ENCODE assay signal across 12 cellular contexts in genomic region chr7:5679047-5679740, GRCh38.
A peak's percentile ranks its signal among the peaks of the same experiment; 100 is the strongest.
DNase-seq lines count a peak whose midpoint lies in the region; ATAC-seq and TF ChIP-seq lines count a peak whose summit lies in the region.
"Had no signal": no experiment of that assay in that cellular context is flagged by ENCODE, and none has a peak within 500 bp of the region (broad histone marks: within the 10 kb centered on the region; RNA-seq: fewer than 3 reads in every experiment).

No MANE protein-coding gene starts in this region.

- no peaks in the 10 kb centered on the region for H3K9me2 ChIP-seq in OCI-LY1 (ENCODE audit: low read depth, low read length)

- no peak overlapping the region for H3K27ac Mint-ChIP-seq in stimulated activated naive CD8-positive, alpha-beta T cell treated with anti-CD3 and anti-CD28 coated beads, Interleukin-15, amount 100 ng/mL, for 72 hours
- H3K27ac Mint-ChIP-seq: T-helper 17 cell had no signal

- H3K4me3 ChIP-seq in BLaER1 (peak overlapping the region; percentile 16; the same call in 1 of the 2 replicates), OCI-LY1 (ENCODE audit: low read depth, low read length, poor library complexity, severe bottlenecking) (no peak overlapping the region), esophagus squamous epithelium (no peak overlapping the region), aorta (ENCODE audit: low read length in 2 of 2) (no peak overlapping the region)

- peaks cover 88% of the 10 kb centered on the region for H3K4me1 Mint-ChIP-seq in stimulated activated naive CD8-positive, alpha-beta T cell treated with anti-CD3 and anti-CD28 coated beads, Interleukin-15, amount 100 ng/mL, for 72 hours

- H3K27me3 ChIP-seq in BLaER1, result no peaks in the 10 kb centered on the region
- no peaks in the 10 kb centered on the region for H3K27me3 ChIP-seq in OCI-LY1 (ENCODE audit: insufficient read depth, low read length)
- H3K27me3 ChIP-seq in esophagus squamous epithelium, result no peaks in the 10 kb centered on the region
- H3K27me3 ChIP-seq in aorta (ENCODE audit: control insufficient read depth in 1 of 2, insufficient read depth in 2 of 2, low read length in 1 of 2), result no peaks in the 10 kb centered on the region

- no peaks in the 10 kb centered on the region for H3K9me3 Mint-ChIP-seq in stimulated activated naive CD8-positive, alpha-beta T cell treated with anti-CD3 and anti-CD28 coated beads, Interleukin-15, amount 100 ng/mL, for 72 hours

- no peak for DNase-seq in esophagus squamous epithelium (lab: John Stamatoyannopoulos, UW)
- DNase-seq in posterior vena cava (ENCODE audit: low spot score), result peak; percentile 41
- DNase-seq in midbrain (lab: John Stamatoyannopoulos, UW), result no peak
- DNase-seq in stimulated activated naive CD8-positive, alpha-beta T cell treated with anti-CD3 and anti-CD28 coated beads, Interleukin-15, amount 100 ng/mL, for 72 hours, result no peak
- DNase-seq in aorta, result no peak
- DNase-seq: AML-193, cerebellar nuclear complex, NCI-H2081 treated with DMSO at 0.1 percent for 48 hours, T-helper 17 cell had no signal

- no peaks in the 10 kb centered on the region for H3K79me2 ChIP-seq in OCI-LY1 (ENCODE audit: insufficient read depth, low read length)

- TF ChIP-seq CTCF in OCI-LY1 (IDR thresholded peaks at IDR 0.05; ENCODE audit: low read length) (no peak), esophagus squamous epithelium (IDR thresholded peaks at IDR 0.05) (no peak)

- whole genome bisulfite sequencing in esophagus squamous epithelium, 2 donors, result 78 to 81% methylated on average over 7 to 8 of the region's 12 CpGs
- 76 to 79% methylated on average over 12 of the region's 12 CpGs for WGBS in aorta, 2 donors

- H3K4me1 ChIP-seq in BLaER1 (peaks cover 88% of the 10 kb centered on the region), OCI-LY1 (ENCODE audit: insufficient read depth, low read length, severe bottlenecking) (peaks cover 80% of the 10 kb centered on the region), esophagus squamous epithelium (peaks cover 0 to 77% (median 20%) of the 10 kb centered on the region in 3 donors), aorta (ENCODE audit: control insufficient read depth in 1 of 2, insufficient read depth in 2 of 2, low read length in 2 of 2) (peaks cover 2 to 3% of the 10 kb centered on the region in 2 donors)

- intact Hi-C loops in esophagus squamous epithelium (cut with DNase I) (loop anchor here (10.0 kb wide), 1 partner anchor 184 kb away; no protein-coding TSS in a partner anchor), posterior vena cava (cut with DNase I) (loop anchor here in 1 of 2 donors (5.0 kb wide), 1 partner anchor 187 kb away; no protein-coding TSS in a partner anchor), aorta (cut with DNase I) (loop anchor here in 1 of 2 donors (10.0 kb wide), 1 partner anchor 184 kb away; no protein-coding TSS in a partner anchor)

- H3K36me3 ChIP-seq in BLaER1 (peaks cover 15% of the 10 kb centered on the region), OCI-LY1 (ENCODE audit: insufficient read depth, low read length) (peaks cover 8% of the 10 kb centered on the region; the same call in 1 of the 2 replicates), esophagus squamous epithelium (peaks cover 0 to 7% (median 0%) of the 10 kb centered on the region in 3 donors), aorta (ENCODE audit: control insufficient read depth in 1 of 2, insufficient read depth in 2 of 2, low read length in 1 of 2) (no peaks in the 10 kb centered on the region)

- H3K4me3 Mint-ChIP-seq in stimulated activated naive CD8-positive, alpha-beta T cell treated with anti-CD3 and anti-CD28 coated beads, Interleukin-15, amount 100 ng/mL, for 72 hours, result no peak overlapping the region

- H3F3A ChIP-seq in OCI-LY1 (ENCODE audit: insufficient read depth, low read length), result no peaks in the 10 kb centered on the region; the same call in 1 of the 2 replicates

- peak overlapping the region; percentile 41; the same call in 1 of the 2 replicates for H3K27ac ChIP-seq in BLaER1
- peak overlapping the region; percentile 75 for H3K27ac ChIP-seq in OCI-LY1 (ENCODE audit: low read depth, low read length, poor library complexity, severe bottlenecking)
- H3K27ac ChIP-seq in esophagus squamous epithelium, result peak overlapping the region in 3 of 4 donors; percentile 59 to 78 (median 76)
- H3K27ac ChIP-seq in aorta (ENCODE audit: low read depth in 1 of 2, low read length in 2 of 2), result no peak overlapping the region

- ATAC-seq in GM18520 (IDR thresholded peaks at IDR 0.05; ENCODE audit: unreplicated experiment) (no peak), aorta (ENCODE audit: low FRiP score) (no peak)
- ATAC-seq in stimulated activated naive CD8-positive, alpha-beta T cell treated with anti-CD3 and anti-CD28 coated beads, Interleukin-15, amount 100 ng/mL, for 72 hours, result no peak

- H3K27me3 Mint-ChIP-seq in stimulated activated naive CD8-positive, alpha-beta T cell treated with anti-CD3 and anti-CD28 coated beads, Interleukin-15, amount 100 ng/mL, for 72 hours, result no peaks in the 10 kb centered on the region
- H3K27me3 Mint-ChIP-seq: T-helper 17 cell had no signal

- no peak for TF ChIP-seq POLR2A in esophagus squamous epithelium (IDR thresholded peaks at IDR 0.05)

- H3K9ac ChIP-seq in BLaER1 (peak overlapping the region; percentile 9; the same call in 1 of the 2 replicates), OCI-LY1 (ENCODE audit: low read length) (no peak overlapping the region; the same call in 1 of the 2 replicates)

- H4K20me1 ChIP-seq in BLaER1 (peaks cover 97% of the 10 kb centered on the region), OCI-LY1 (ENCODE audit: insufficient read depth, low read length) (no peaks in the 10 kb centered on the region)

- peak overlapping the region; percentile 82 for H3K4me2 ChIP-seq in BLaER1
- peak overlapping the region; percentile 22; the same call in 1 of the 2 replicates for H3K4me2 ChIP-seq in OCI-LY1 (ENCODE audit: low read length)

- H3K9me3 ChIP-seq in BLaER1, result no peaks in the 10 kb centered on the region
- no peaks in the 10 kb centered on the region for H3K9me3 ChIP-seq in OCI-LY1 (ENCODE audit: low read length)
- H3K9me3 ChIP-seq in esophagus squamous epithelium, result no peaks in the 10 kb centered on the region
- no peaks in the 10 kb centered on the region for H3K9me3 ChIP-seq in aorta (ENCODE audit: control insufficient read depth, low read length)

- H2AFZ ChIP-seq in OCI-LY1 (ENCODE audit: low read length), result no peak overlapping the region

Comparison
In these comparisons a context has a peak if more than half of its experiments do, and no peak if none do; other contexts are left out.
1. H3K27ac ChIP-seq: peak in BLaER1 (single experiment), OCI-LY1 (single experiment) and esophagus squamous epithelium (3 of 4); none in aorta (0 of 2).